ENCODE assay signal across 8 cellular contexts in genomic region chr19:12933287-12934072, GRCh38. TPM values are rescaled to one million over a fixed set of nuclear protein-coding genes. Genes with fewer than 3 reads are reported as not detected.
A peak's percentile ranks its signal among the peaks of the same experiment; 100 is the strongest.
DNase-seq lines count a peak whose midpoint lies in the region; ATAC-seq and TF ChIP-seq lines count a peak whose summit lies in the region.

TSS of gene FARSA (minus strand) at chr19:12933711. CDS start at chr19:12933696, 15 bp downstream.

- H3K36me3 ChIP-seq in MM.1S (replicated peaks; ENCODE audit: insufficient read depth, low read length), result no peaks in the 10 kb centered on the region
- no peaks in the 10 kb centered on the region for H3K36me3 ChIP-seq in neural progenitor cell
- peaks cover 14 to 16% of the 10 kb centered on the region in 2 donors for H3K36me3 ChIP-seq in stomach smooth muscle (ENCODE audit: control insufficient read depth in 2 of 2, insufficient read depth in 2 of 2, low read length in 2 of 2)

- peak; percentile 42 for ATAC-seq in GM21447 (IDR thresholded peaks at IDR 0.05; ENCODE audit: unreplicated experiment)

- no peaks in the 10 kb centered on the region for H4K20me1 ChIP-seq in MM.1S (ENCODE audit: insufficient read depth, low read length)
- H4K20me1 ChIP-seq in neural progenitor cell (ENCODE audit: low read depth), result peaks cover 10% of the 10 kb centered on the region

- H3K27ac Mint-ChIP-seq in neural progenitor cell, result peak within 1 kb of the TSS; percentile 72

- DNase-seq in CMK (ENCODE audit: low read depth) (peak; percentile 79), MM.1S (peak; percentile 94), SK-MEL-5 (ENCODE audit: low read depth, low spot score) (peak; percentile 91), foreskin melanocyte (peak; percentile 84), neural progenitor cell (ENCODE audit: low spot score) (peak; percentile 94)
- peak; percentile 64 to 79 (median 70) for DNase-seq in activated naive CD4-positive, alpha-beta T cell (lab: John Stamatoyannopoulos, UW)

- H3K27me3 ChIP-seq in MM.1S (replicated peaks; ENCODE audit: insufficient read depth, low read length), result no peaks in the 10 kb centered on the region
- H3K27me3 ChIP-seq in neural progenitor cell, result no peaks in the 10 kb centered on the region
- no peaks in the 10 kb centered on the region for H3K27me3 ChIP-seq in stomach smooth muscle (ENCODE audit: control insufficient read depth in 1 of 2, insufficient read depth in 2 of 2, low read length in 2 of 2)

- H3K9ac ChIP-seq in MM.1S (ENCODE audit: low read length) (peak within 1 kb of the TSS; percentile 90), neural progenitor cell (peak within 1 kb of the TSS; percentile 67), stomach smooth muscle (ENCODE audit: low read length in 2 of 2) (peak within 1 kb of the TSS; percentile 88 to 91)

- H3F3A ChIP-seq in MM.1S (ENCODE audit: insufficient read depth, low read length) (peaks cover 20% of the 10 kb centered on the region), neural progenitor cell (ENCODE audit: low read depth) (peaks cover 20% of the 10 kb centered on the region)

- H3K4me1 Mint-ChIP-seq in neural progenitor cell, result peaks cover 27% of the 10 kb centered on the region

- peak within 1 kb of the TSS; percentile 94 for H3K4me3 ChIP-seq in MM.1S (ENCODE audit: low read length)
- peak within 1 kb of the TSS; percentile 64 for H3K4me3 ChIP-seq in neural progenitor cell
- peak within 1 kb of the TSS; percentile 99 for H3K4me3 ChIP-seq in stomach smooth muscle (ENCODE audit: low read length in 2 of 2)

- peaks cover 10% of the 10 kb centered on the region for H3K27me3 Mint-ChIP-seq in neural progenitor cell (ENCODE audit: insufficient read depth, low read depth)

- TF ChIP-seq CTCF in MM.1S (IDR thresholded peaks at IDR 0.05; ENCODE audit: low read length) (no peak), neural progenitor cell (IDR thresholded peaks at IDR 0.05) (no peak)

- in situ Hi-C loops in SK-MEL-5 (cut with HindIII; ENCODE audit: low pct_unique_long_range_greater_than_20kb, low sequenced_read_pairs), result no loop called here

- H3K79me2 ChIP-seq in MM.1S (ENCODE audit: low read length) (peaks cover 46% of the 10 kb centered on the region), neural progenitor cell (ENCODE audit: low read depth) (peaks cover 31% of the 10 kb centered on the region)

- peak within 1 kb of the TSS; percentile 99 for H3K4me3 Mint-ChIP-seq in neural progenitor cell

- peaks cover 7% of the 10 kb centered on the region for H3K36me3 Mint-ChIP-seq in neural progenitor cell

- H3K9me2 ChIP-seq in MM.1S (replicated peaks; ENCODE audit: insufficient read depth, low read length), result no peaks in the 10 kb centered on the region

- H3K4me2 ChIP-seq in MM.1S (ENCODE audit: low read depth, low read length) (peak within 1 kb of the TSS; percentile 70), neural progenitor cell (peak within 1 kb of the TSS; percentile 87)

- H3K9me3 ChIP-seq in MM.1S (replicated peaks; ENCODE audit: insufficient read depth, low read length) (no peaks in the 10 kb centered on the region), neural progenitor cell (ENCODE audit: low read depth) (no peaks in the 10 kb centered on the region), stomach smooth muscle (ENCODE audit: control insufficient read depth in 2 of 2, low read length in 2 of 2) (no peaks in the 10 kb centered on the region)

- peak within 1 kb of the TSS; percentile 99 for H2AFZ ChIP-seq in MM.1S (ENCODE audit: low read length)
- peak within 1 kb of the TSS; percentile 82 for H2AFZ ChIP-seq in neural progenitor cell (replicated peaks)

- peaks cover 18% of the 10 kb centered on the region for H3K4me1 ChIP-seq in MM.1S (ENCODE audit: low read length)
- peaks cover 14% of the 10 kb centered on the region for H3K4me1 ChIP-seq in neural progenitor cell
- peaks cover 24% of the 10 kb centered on the region for H3K4me1 ChIP-seq in stomach smooth muscle (ENCODE audit: control insufficient read depth, insufficient read depth, low read length)

- H3K27ac ChIP-seq in MM.1S (ENCODE audit: low read length), result peak within 1 kb of the TSS; percentile 43
- no peak within 1 kb of the TSS for H3K27ac ChIP-seq in neural progenitor cell
- peak within 1 kb of the TSS; percentile 75 for H3K27ac ChIP-seq in stomach smooth muscle (ENCODE audit: low read length)

- H3K9me3 Mint-ChIP-seq in neural progenitor cell, result no peaks in the 10 kb centered on the region

RNA-seq across cellular contexts. Expression of gene FARSA, which starts in this region (rescaled TPM):
- 42.1 and 44.7 TPM in 2 replicates for total RNA-seq in SK-MEL-5 (2014; rRNA removed; shearing (Covaris generic))
- polyA plus RNA-seq in SK-MEL-5 (2015; cell fraction: cytosol; rRNA removed), result 96.4 and 103 TPM in 2 replicates
- polyA plus RNA-seq in SK-MEL-5 (2015; cell fraction: nucleus; rRNA removed), result 56.2 and 57.3 TPM in 2 replicates
- total RNA-seq in neural progenitor cell (ENCODE audit: low replicate concordance), result 21.4 and 51.6 TPM in 2 replicates
